Comparison of ENCODE assay signal across 8 cellular contexts in genomic region chr1:42335809-42336518, GRCh38. TPM values are rescaled to one million over a fixed set of nuclear protein-coding genes. Genes with fewer than 3 reads are reported as not detected.
DNase-seq lines count a peak whose midpoint lies in the region; ATAC-seq and TF ChIP-seq lines count a peak whose summit lies in the region.

No MANE protein-coding gene starts in this region.

- H3K9me3 ChIP-seq in SU-DHL-6 (ENCODE audit: insufficient read depth, low read length) (no peaks in the 10 kb centered on the region), fibroblast of lung (ENCODE audit: control insufficient read depth, insufficient read depth, low read depth, low read length) (no peaks in the 10 kb centered on the region), neuron (ENCODE audit: low read length) (no peaks in the 10 kb centered on the region)

- H2AFZ ChIP-seq in SU-DHL-6 (ENCODE audit: low read depth, low read length, severe bottlenecking) (peak overlapping the region; percentile 83), fibroblast of lung (ENCODE audit: low read length) (peak overlapping the region; percentile 91), neuron (ENCODE audit: low read depth, low read length) (peak overlapping the region; percentile 85)

- H3K36me3 ChIP-seq in SU-DHL-6 (ENCODE audit: low read length) = no peaks in the 10 kb centered on the region
- H3K36me3 ChIP-seq in fibroblast of lung (ENCODE audit: control insufficient read depth, insufficient read depth, low read length) = no peaks in the 10 kb centered on the region
- no peaks in the 10 kb centered on the region for H3K36me3 ChIP-seq in neuron (ENCODE audit: insufficient read depth, low read length)

- peak; percentile 27 for DNase-seq in GM04503 (ENCODE audit: low read depth)
- peak; percentile 26 for DNase-seq in HuH-7.5 (ENCODE audit: low spot score)
- DNase-seq in fibroblast of lung (ENCODE audit: low read depth in 2 of 2) = peak; percentile 57 to 71
- no peak for DNase-seq in inferior parietal cortex (ENCODE audit: extremely low spot score)

- H3K27me3 ChIP-seq in SU-DHL-6 (ENCODE audit: low read length) (no peaks in the 10 kb centered on the region), fibroblast of lung (ENCODE audit: control insufficient read depth, insufficient read depth, low read length) (no peaks in the 10 kb centered on the region), neuron (ENCODE audit: insufficient read depth, low read length) (no peaks in the 10 kb centered on the region)

- H4K20me1 ChIP-seq in SU-DHL-6 (ENCODE audit: low read depth, low read length) = peaks cover 23% of the 10 kb centered on the region; the same call in 1 of the 2 replicates
- no peaks in the 10 kb centered on the region for H4K20me1 ChIP-seq in fibroblast of lung (ENCODE audit: control insufficient read depth, extremely low read depth, insufficient read depth, low read length)

- H3K9ac ChIP-seq in SU-DHL-6 (ENCODE audit: low read length) (peak overlapping the region; percentile 92), fibroblast of lung (ENCODE audit: insufficient read depth, low read length) (peak overlapping the region; percentile 83)

- no peaks in the 10 kb centered on the region; the same call in none of the 2 replicates for H3F3A ChIP-seq in SU-DHL-6 (ENCODE audit: insufficient read depth)

- H3K9me2 ChIP-seq in SU-DHL-6 (replicated peaks; ENCODE audit: insufficient read depth, low read length) = no peaks in the 10 kb centered on the region

- peaks cover 40% of the 10 kb centered on the region for H3K79me2 ChIP-seq in SU-DHL-6 (ENCODE audit: insufficient read depth, low read length)
- H3K79me2 ChIP-seq in fibroblast of lung (ENCODE audit: control insufficient read depth, insufficient read depth, low read length) = peaks cover 36% of the 10 kb centered on the region

- H3K4me3 ChIP-seq in SU-DHL-6 (ENCODE audit: insufficient read depth, low read length, poor library complexity, severe bottlenecking) = peak overlapping the region; percentile 71
- peak overlapping the region; percentile 76 to 95 (median 88) for H3K4me3 ChIP-seq in fibroblast of lung (replicated peaks in 1 of 4; ENCODE audit: control extremely low read depth in 1 of 4, insufficient read depth in 1 of 4, low read depth in 3 of 4, low read length in 4 of 4)
- H3K4me3 ChIP-seq in neuron (ENCODE audit: low read length) = peak overlapping the region; percentile 91

- H3K27ac ChIP-seq in SU-DHL-6 (ENCODE audit: low read depth, low read length) = 0 out of 2 replicates have a peak overlapping the region, but pooled peaks have one; percentile 25
- H3K27ac ChIP-seq in fibroblast of lung (ENCODE audit: insufficient read depth, low read length) = peak overlapping the region; percentile 82

- H3K4me1 ChIP-seq in fibroblast of lung (ENCODE audit: control insufficient read depth, extremely low read depth, insufficient read depth, low read length) = peaks cover 2% of the 10 kb centered on the region
- H3K4me1 ChIP-seq in neuron (ENCODE audit: insufficient read depth, low read length) = peaks cover 22% of the 10 kb centered on the region

- ATAC-seq in HG02840 (IDR thresholded peaks at IDR 0.05; ENCODE audit: low FRiP score, unreplicated experiment) (no peak), GM21367 (IDR thresholded peaks at IDR 0.05; ENCODE audit: unreplicated experiment) (no peak)

- H3K4me2 ChIP-seq in SU-DHL-6 (ENCODE audit: low read depth, low read length, poor library complexity, severe bottlenecking) = peak overlapping the region; percentile 83
- H3K4me2 ChIP-seq in fibroblast of lung (ENCODE audit: extremely low read depth, insufficient read depth, low read length) = peak overlapping the region; percentile 83

- TF ChIP-seq CTCF in SU-DHL-6 (IDR thresholded peaks at IDR 0.05; ENCODE audit: insufficient read depth, low read length, poor library complexity, severe bottlenecking) (no peak), fibroblast of lung (conservative IDR thresholded peaks at IDR 0.05 in 1 of 2, IDR thresholded peaks at IDR 0.05 in 1 of 2; ENCODE audit: low read depth in 1 of 2, low read length in 2 of 2) (no peak)

RNA-seq across cellular contexts. Expression of gene FOXJ3, which starts 0.9 kb away (rescaled TPM):
- 15.2 and 22.6 TPM in 2 replicates for total RNA-seq in fibroblast of lung
- 29.5 and 31.1 TPM in 2 replicates for polyA plus RNA-seq in fibroblast of lung
- 14.0 and 14.2 TPM in 2 replicates for polyA plus RNA-seq in fibroblast of lung (2012)
- polyA minus RNA-seq in fibroblast of lung (ENCODE audit: low replicate concordance) = 19.5 and 22.7 TPM in 2 replicates

RNA-seq across cellular contexts. Expression of gene RIMKLA, which starts 44.6 kb away (rescaled TPM):
- total RNA-seq in fibroblast of lung = under 0.01 TPM in 2 replicates
- 0.05 TPM in 1 of 2 replicates, not detected in the other for polyA plus RNA-seq in fibroblast of lung
- polyA plus RNA-seq in fibroblast of lung (2012) = not detected in 2 replicates
- polyA minus RNA-seq in fibroblast of lung (ENCODE audit: low replicate concordance) = not detected in 2 replicates
